ENCODE assay signal across 25 cellular contexts in the genomic region with DNA sequence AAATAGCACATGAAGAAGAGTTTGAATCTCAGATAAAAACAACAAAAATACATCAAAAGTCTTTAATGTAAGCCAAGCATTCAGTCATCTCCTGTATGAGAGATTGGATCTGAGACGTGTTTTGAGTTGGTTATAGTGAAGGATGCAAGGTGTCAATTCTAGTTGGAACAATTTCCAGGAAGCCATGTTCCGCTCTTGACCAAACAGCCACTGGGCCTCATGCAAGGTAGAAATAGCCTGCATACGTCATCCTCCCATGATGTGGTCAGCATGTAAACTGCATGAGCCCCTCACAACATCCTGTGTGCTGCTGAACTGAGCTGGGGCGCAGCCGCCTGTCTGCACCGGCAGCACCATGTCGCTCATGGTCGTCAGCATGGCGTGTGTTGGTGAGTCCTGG. TPM values are rescaled to one million over a fixed set of nuclear protein-coding genes. Genes with fewer than 3 reads are reported as not detected.
DNase-seq lines count a peak whose midpoint lies in the region; ATAC-seq, FAIRE-seq and TF ChIP-seq lines count a peak whose summit lies in the region.
"Had no signal": no experiment of that assay in that cellular context is flagged by ENCODE, and none has a peak within 500 bp of the region (broad histone marks: within the 10 kb centered on the region; RNA-seq: fewer than 3 reads in every experiment).

A gene (plus strand): TSS at position 301 of the 400 bp plus-strand sequence. CDS start 55 bp downstream, at position 356.

- H3K9ac ChIP-seq in Karpas-422 (ENCODE audit: low read length): no peak within 1 kb of the TSS
- H3K9ac ChIP-seq: BLaER1 had no signal

- H4K20me1 ChIP-seq in Karpas-422 (ENCODE audit: insufficient read depth, low read depth, low read length): no peaks in the 10 kb centered on the region
- H4K20me1 ChIP-seq: BLaER1 had no signal

- H3K4me1 Mint-ChIP-seq in osteocyte (ENCODE audit: unreplicated experiment): no peaks in the 10 kb centered on the region

- TF ChIP-seq CTCF in right atrium auricular region (IDR thresholded peaks at IDR 0.05) (no peak), osteocyte (IDR thresholded peaks at IDR 0.05) (no peak)

- H3K9me3 ChIP-seq in right atrium auricular region (peaks cover 0 to 12% of the 10 kb centered on the region in 2 donors), Karpas-422 (ENCODE audit: low read length) (no peaks in the 10 kb centered on the region)
- H3K9me3 ChIP-seq: BE2C had no signal

- ATAC-seq in Right ventricle myocardium superior (ENCODE audit: poor library complexity): no peak
- ATAC-seq: CD8-positive, alpha-beta T cell had no signal

- peaks cover 70% of the 10 kb centered on the region for H3K9me3 Mint-ChIP-seq in osteocyte (ENCODE audit: unreplicated experiment)

- no peaks in the 10 kb centered on the region for H3K4me1 ChIP-seq in right atrium auricular region
- no peaks in the 10 kb centered on the region for H3K4me1 ChIP-seq in Karpas-422 (ENCODE audit: low read length)
- H3K4me1 ChIP-seq: BE2C, BLaER1, Caco-2 had no signal

- intact Hi-C loops in Right ventricle myocardium superior (cut with DNase I): no loop called here

- H3K36me3 ChIP-seq in right atrium auricular region: no peaks in the 10 kb centered on the region
- no peaks in the 10 kb centered on the region for H3K36me3 ChIP-seq in Karpas-422 (ENCODE audit: insufficient read depth, low read length)
- H3K36me3 ChIP-seq: BE2C, BLaER1 had no signal

- H3K27ac Mint-ChIP-seq in osteocyte (ENCODE audit: unreplicated experiment): no peak within 1 kb of the TSS
- H3K27ac Mint-ChIP-seq: CD4-positive, alpha-beta T cell; CD8-positive, alpha-beta T cell had no signal

- H3K27me3 ChIP-seq in right atrium auricular region: no peaks in the 10 kb centered on the region
- no peaks in the 10 kb centered on the region for H3K27me3 ChIP-seq in Karpas-422 (ENCODE audit: low read length)
- H3K27me3 ChIP-seq: BE2C, BLaER1 had no signal

- H3K4me2 ChIP-seq in Karpas-422 (ENCODE audit: low read depth, low read length, poor library complexity, severe bottlenecking): no peak within 1 kb of the TSS
- H3K4me2 ChIP-seq: BLaER1 had no signal

- no peak within 1 kb of the TSS for H2AFZ ChIP-seq in Karpas-422 (ENCODE audit: low read length)

- H3K36me3 Mint-ChIP-seq in osteocyte (ENCODE audit: unreplicated experiment): no peaks in the 10 kb centered on the region

- H3K27ac ChIP-seq in right atrium auricular region (no peak within 1 kb of the TSS), Karpas-422 (ENCODE audit: low read length) (no peak within 1 kb of the TSS)
- H3K27ac ChIP-seq: BLaER1 had no signal

- H3K4me3 Mint-ChIP-seq in osteocyte (ENCODE audit: unreplicated experiment): no peak within 1 kb of the TSS
- H3K4me3 Mint-ChIP-seq: CD4-positive, alpha-beta T cell; CD8-positive, alpha-beta T cell had no signal

- H3K79me2 ChIP-seq in Karpas-422 (ENCODE audit: low read length): no peaks in the 10 kb centered on the region

- FAIRE-seq in urothelium cell line (lab: Jason Lieb, UNC): peak; percentile 5
- FAIRE-seq: A204.1, D721Med, G401.6, GM12891, GM19239 had no signal

- DNase-seq in right atrium auricular region (ENCODE audit: low spot score) (peak; percentile 23), Right ventricle myocardium superior (no peak), Karpas-422 (peak; percentile 27), osteocyte (ENCODE audit: extremely low spot score, unreplicated experiment) (peak; percentile 44), urothelium cell line (ENCODE audit: low spot score) (no peak), globus pallidus (ENCODE audit: low spot score) (no peak), LoVo (ENCODE audit: low spot score) (no peak)
- DNase-seq in NK-92 treated with Interleukin-12 subunit alpha and Interleukin-12 subunit beta, amount 100 ng/mL, for 24 hours (lab: John Stamatoyannopoulos, UW): no peak
- DNase-seq: 8988T; ACHN; BE2C; C1 segment of cervical spinal cord; Caco-2; Calu3; CD4-positive, alpha-beta T cell; CD8-positive, alpha-beta T cell; DMS79 treated with DMSO at 0.1 percent for 48 hours; GF-D8 had no signal

- H3K9me2 ChIP-seq in Karpas-422 (replicated peaks; ENCODE audit: insufficient read depth, low read length): no peaks in the 10 kb centered on the region

- H3K27me3 Mint-ChIP-seq in osteocyte (ENCODE audit: unreplicated experiment): no peaks in the 10 kb centered on the region

- no peak within 1 kb of the TSS for H3K4me3 ChIP-seq in right atrium auricular region
- H3K4me3 ChIP-seq in Karpas-422 (ENCODE audit: low read length): no peak within 1 kb of the TSS
- H3K4me3 ChIP-seq: BLaER1 had no signal

RNA-seq across cellular contexts. Expression of the gene that starts here (rescaled TPM):
- not detected for total RNA-seq in right atrium auricular region
- not detected for total RNA-seq in Right ventricle myocardium superior
- total RNA-seq in Karpas-422 (2014; rRNA removed; shearing (Covaris generic); ENCODE audit: low replicate concordance): not detected in 2 replicates
- not detected in 2 replicates for total RNA-seq in osteocyte
- total RNA-seq: A673; Caco-2; Calu3; CD4-positive, alpha-beta T cell had no signal

Comparison
In these comparisons a context has a peak if more than half of its experiments do, and no peak if none do; other contexts are left out.
1. Peak in DNase-seq in right atrium auricular region; RNA of the gene not detected or under 1 TPM.
2. Peak in DNase-seq in Karpas-422; RNA of the gene not detected or under 1 TPM.
3. Peak in DNase-seq in osteocyte; RNA of the gene not detected or under 1 TPM.